12 cellular contexts compared by ENCODE assay signal in the genomic region with DNA sequence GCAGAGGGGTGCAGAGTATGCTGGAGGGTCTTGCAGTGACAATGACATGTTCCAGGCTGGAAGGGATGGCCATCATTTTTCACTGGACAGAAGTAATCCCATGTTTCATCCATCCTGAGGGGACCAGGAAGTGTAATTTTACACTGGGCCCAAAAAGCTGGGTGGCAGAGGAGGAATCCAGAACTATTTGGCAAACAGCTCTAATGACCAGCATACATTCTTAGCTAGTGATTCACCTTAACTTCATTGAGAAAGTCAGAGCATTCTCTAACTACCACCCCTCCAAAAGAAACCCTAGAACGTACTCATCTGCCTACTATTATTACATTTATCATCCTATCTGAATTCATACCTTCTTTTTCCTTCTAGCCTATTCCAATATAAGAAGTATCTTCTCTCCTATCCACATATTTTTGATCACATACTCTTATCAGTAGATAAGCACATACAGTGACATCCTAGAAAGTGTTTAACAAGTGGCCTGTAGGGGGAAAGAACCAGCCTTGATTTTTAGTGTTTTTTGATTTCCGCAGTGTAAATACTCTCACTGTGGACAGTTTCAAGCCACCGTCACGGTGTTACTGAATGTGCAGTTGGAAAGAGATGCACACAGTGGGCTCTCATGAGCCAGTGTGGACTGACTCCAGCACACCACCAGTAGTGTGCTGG.
DNase-seq lines count a peak whose midpoint lies in the region; ATAC-seq and TF ChIP-seq lines count a peak whose summit lies in the region.
"Had no signal": no experiment of that assay in that cellular context is flagged by ENCODE, and none has a peak within 500 bp of the region (broad histone marks: within the 10 kb centered on the region; RNA-seq: fewer than 3 reads in every experiment).

No MANE protein-coding gene starts in this region.

- H3K4me3 ChIP-seq in cardiac muscle cell, result no peak overlapping the region
- no peak overlapping the region for H3K4me3 ChIP-seq in astrocyte of the cerebellum (ENCODE audit: low read depth, low read length)
- H3K4me3 ChIP-seq in coronary artery, result no peak overlapping the region
- H3K4me3 ChIP-seq in Peyer's patch, result no peak overlapping the region
- H3K4me3 ChIP-seq: lower lobe of right lung, sigmoid colon had no signal

- in situ Hi-C loops in astrocyte of the cerebellum (cut with HindIII; ENCODE audit: low sequenced_read_pairs), result no loop called here

- ATAC-seq in Right ventricle myocardium superior (ENCODE audit: poor library complexity), result no peak

- no peaks in the 10 kb centered on the region for H3K36me3 ChIP-seq in cardiac muscle cell
- H3K36me3 ChIP-seq in Peyer's patch, result peaks cover 0 to 4% (median 0%) of the 10 kb centered on the region in 3 donors

- DNase-seq in cardiac muscle cell (ENCODE audit: low read depth in 1 of 2, low spot score in 1 of 2) (peak in 1 of 2 donors; percentile 79), Right ventricle myocardium superior (no peak), astrocyte of the cerebellum (ENCODE audit: low read depth) (peak; percentile 51), glomerular visceral epithelial cell (ENCODE audit: extremely low spot score) (peak; percentile 60), coronary artery (ENCODE audit: low spot score) (no peak), hypothalamus (lab: John Stamatoyannopoulos, UW) (no peak), Peyer's patch (no peak), NCI-H748 (lab: John Stamatoyannopoulos, UW; ENCODE audit: unreplicated experiment) (no peak)
- DNase-seq: activated naive CD8-positive, alpha-beta T cell treated with anti-CD3 and anti-CD28 coated beads, Interleukin-2, amount 10 ng/mL, durations not matched to agents 7 days and 5 days; lower lobe of right lung; NCI-H2081; sigmoid colon had no signal

- no peak overlapping the region for H3K27ac ChIP-seq in cardiac muscle cell
- peak overlapping the region in 1 of 2 donors; percentile 24 for H3K27ac ChIP-seq in coronary artery
- no peak overlapping the region for H3K27ac ChIP-seq in Peyer's patch
- H3K27ac ChIP-seq: lower lobe of right lung, sigmoid colon had no signal

- no peaks in the 10 kb centered on the region for H3K27me3 ChIP-seq in cardiac muscle cell
- no peaks in the 10 kb centered on the region for H3K27me3 ChIP-seq in Peyer's patch
- H3K27me3 ChIP-seq: sigmoid colon had no signal

- no peak for TF ChIP-seq POLR2A in Peyer's patch (IDR thresholded peaks at IDR 0.05)

- intact Hi-C loops in Right ventricle myocardium superior (cut with DNase I), result no loop called here

- no peaks in the 10 kb centered on the region for H3K9me3 ChIP-seq in cardiac muscle cell (ENCODE audit: low read depth)
- H3K9me3 ChIP-seq in Peyer's patch, result no peaks in the 10 kb centered on the region
- H3K9me3 ChIP-seq: lower lobe of right lung, sigmoid colon had no signal

- TF ChIP-seq CTCF in cardiac muscle cell (IDR thresholded peaks at IDR 0.05; ENCODE audit: low read depth, low read length), result peak; percentile 9
- peak; percentile 13 for TF ChIP-seq CTCF in astrocyte of the cerebellum (IDR thresholded peaks at IDR 0.05; ENCODE audit: low read depth, low read length, missing control alignments)
- TF ChIP-seq CTCF in coronary artery (IDR thresholded peaks at IDR 0.05), result no peak
- TF ChIP-seq CTCF in Peyer's patch (IDR thresholded peaks at IDR 0.05), result no peak

- H3K4me1 ChIP-seq in cardiac muscle cell (ENCODE audit: low read depth), result peaks cover 13% of the 10 kb centered on the region
- no peaks in the 10 kb centered on the region for H3K4me1 ChIP-seq in Peyer's patch

Comparison
In these comparisons a context has a peak if more than half of its experiments do, and no peak if none do; other contexts are left out.
1. DNase-seq: peak in astrocyte of the cerebellum (single experiment) and glomerular visceral epithelial cell (single experiment); none in Right ventricle myocardium superior (single experiment), coronary artery (single experiment), hypothalamus (0 of 51), Peyer's patch (0 of 3) and NCI-H748 (single experiment).
2. CTCF ChIP-seq: peak in cardiac muscle cell (single experiment) and astrocyte of the cerebellum (single experiment); none in coronary artery (single experiment) and Peyer's patch (0 of 6).